ENCODE assay signal across 8 cellular contexts in the genomic region with DNA sequence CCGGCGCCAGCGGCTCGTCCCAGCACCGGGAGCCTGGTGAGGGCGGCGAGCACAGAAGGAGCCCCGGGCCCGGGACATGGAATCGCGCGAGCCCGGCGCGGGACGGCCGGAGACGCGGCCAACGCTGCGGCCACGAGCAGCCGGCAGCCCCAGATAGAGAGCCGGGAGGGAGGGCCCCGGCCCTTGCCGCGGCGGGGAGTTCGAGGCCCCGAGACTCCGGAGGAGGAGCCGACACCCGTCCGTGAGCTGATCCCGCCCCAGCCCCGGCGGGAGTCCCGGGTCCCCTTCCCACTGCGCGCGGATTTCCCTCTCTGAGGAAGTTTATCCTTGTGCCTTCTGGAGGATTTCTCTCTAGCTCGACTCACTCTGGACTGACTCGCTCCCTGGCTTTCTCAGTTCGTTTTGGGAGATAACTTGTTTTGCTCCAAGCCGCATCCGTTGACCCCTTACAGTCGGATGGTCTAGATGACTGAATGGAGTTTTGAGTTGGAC. TPM values are rescaled to one million over a fixed set of nuclear protein-coding genes. Genes with fewer than 3 reads are reported as not detected.
A peak's percentile ranks its signal among the peaks of the same experiment; 100 is the strongest.
DNase-seq lines count a peak whose midpoint lies in the region; ATAC-seq and TF ChIP-seq lines count a peak whose summit lies in the region.

No MANE protein-coding gene starts in this region.

- H3K36me3 ChIP-seq in thymus (ENCODE audit: control insufficient read depth, insufficient read depth), result no peaks in the 10 kb centered on the region

- no peak for DNase-seq in AG04450 (ENCODE audit: low read depth, low spot score)
- DNase-seq in UCSD-AML1 (lab: John Stamatoyannopoulos, UW; ENCODE audit: unreplicated experiment), result peak; percentile 66
- DNase-seq in effector memory CD8-positive, alpha-beta T cell, result no peak
- DNase-seq in LoVo (ENCODE audit: low spot score), result no peak

- ATAC-seq in GM19035 (IDR thresholded peaks at IDR 0.05; ENCODE audit: unreplicated experiment), result peak; percentile 39
- ATAC-seq in HG03439 (IDR thresholded peaks at IDR 0.05; ENCODE audit: unreplicated experiment), result peak; percentile 23
- peak; percentile 34 for ATAC-seq in effector memory CD8-positive, alpha-beta T cell (replicated peaks)

- H3K27me3 ChIP-seq in AG04450 (ENCODE audit: control insufficient read depth, insufficient read depth, low read length) (no peaks in the 10 kb centered on the region), mononuclear cell (ENCODE audit: insufficient read depth, low read length) (peaks cover 88% of the 10 kb centered on the region), thymus (ENCODE audit: control insufficient read depth, insufficient read depth) (peaks cover 51% of the 10 kb centered on the region)

- peaks cover 44 to 48% of the 10 kb centered on the region in 2 donors for H3K27me3 Mint-ChIP-seq in effector memory CD8-positive, alpha-beta T cell

- no peak for TF ChIP-seq CTCF in AG04450 (IDR thresholded peaks at IDR 0.05; ENCODE audit: low read depth, low read length)

- CTCF ChIA-PET in AG04450 (lab: Charles Lee), result interaction anchor here (0.6 to 1.0 kb wide), 2 partner anchors 9 to 95 kb away, joined by 4 read pairs; no protein-coding TSS in a partner anchor

- POLR2A ChIA-PET in AG04450 (lab: Yijun Ruan, JAX), result interaction anchor here (0.6 to 3.2 kb wide), 6 partner anchors 12 to 210 kb away, joined by 3 to 15 read pairs (median 3); a partner anchor contains a TSS

- H3K4me1 ChIP-seq in mononuclear cell (ENCODE audit: insufficient read depth, low read length) (peaks cover 27% of the 10 kb centered on the region), thymus (ENCODE audit: control insufficient read depth, insufficient read depth, low read length) (peaks cover 4% of the 10 kb centered on the region)

- H3K9me3 Mint-ChIP-seq in effector memory CD8-positive, alpha-beta T cell, result no peaks in the 10 kb centered on the region

- H3K36me3 Mint-ChIP-seq in effector memory CD8-positive, alpha-beta T cell (ENCODE audit: insufficient read depth), result peaks cover 11% of the 10 kb centered on the region

- 1% methylated on average over 47 of the region's 47 CpGs for WGBS in thymus

- H3K4me3 ChIP-seq in AG04450 (ENCODE audit: low read depth, low read length) (peak overlapping the region; percentile 87), mononuclear cell (ENCODE audit: low read length) (peak overlapping the region; percentile 55), thymus (ENCODE audit: low read length) (peak overlapping the region; percentile 77)

- peak overlapping the region; percentile 69 for H3K27ac ChIP-seq in AG04450 (ENCODE audit: low read depth, low read length)
- peak overlapping the region; percentile 76 for H3K27ac ChIP-seq in thymus (ENCODE audit: low read depth)

- H3K4me1 Mint-ChIP-seq in effector memory CD8-positive, alpha-beta T cell (ENCODE audit: low read depth in 2 of 2), result peaks cover 19 to 28% of the 10 kb centered on the region in 2 donors

- H3K27ac Mint-ChIP-seq in effector memory CD8-positive, alpha-beta T cell, result peak overlapping the region; percentile 62 to 77

- no peaks in the 10 kb centered on the region for H3K9me3 ChIP-seq in AG04450 (ENCODE audit: control insufficient read depth, insufficient read depth, low read length)
- no peaks in the 10 kb centered on the region for H3K9me3 ChIP-seq in mononuclear cell (ENCODE audit: low read depth, low read length)
- H3K9me3 ChIP-seq in thymus (ENCODE audit: control insufficient read depth), result no peaks in the 10 kb centered on the region

- peak overlapping the region; percentile 86 to 88 for H3K4me3 Mint-ChIP-seq in effector memory CD8-positive, alpha-beta T cell

RNA-seq across cellular contexts. Expression of a gene that starts 0.5 kb away (rescaled TPM):
- polyA plus RNA-seq in AG04450 (2011; rRNA removed) (62.7 and 64.8 TPM in 2 replicates), thymus (13.1 TPM)
- 135 and 182 TPM in 2 replicates for polyA minus RNA-seq in AG04450 (2011; rRNA and poly(A)+ RNA removed)
- 12.9 TPM for total RNA-seq in mononuclear cell

RNA-seq across cellular contexts. Expression of a gene that starts 11.6 kb away (rescaled TPM):
- polyA plus RNA-seq in AG04450 (2011; rRNA removed), result 13.6 and 14.9 TPM in 2 replicates
- 9.4 and 11.6 TPM in 2 replicates for polyA minus RNA-seq in AG04450 (2011; rRNA and poly(A)+ RNA removed)
- total RNA-seq in mononuclear cell, result not detected
- polyA plus RNA-seq in thymus, result 2.1 TPM
